Comparison of ENCODE assay signal across 1 cellular context in genomic region chr20:35699127-35699913, GRCh38.
A peak's percentile ranks its signal among the peaks of the same experiment; 100 is the strongest.
TF ChIP-seq lines count a peak whose summit lies in the region.

NFS1 (minus strand) TSS chr20:35699352; CDS start chr20:35699288, 64 bp downstream.
ROMO1 (plus strand) TSS chr20:35699405; CDS start chr20:35699633, 228 bp downstream.

TF ChIP-seq in K562, 482 proteins besides CTCF, POLR2A, EP300 and RAD21 (continued from another document and continues in another):
- TF ChIP-seq, protein P1, sequence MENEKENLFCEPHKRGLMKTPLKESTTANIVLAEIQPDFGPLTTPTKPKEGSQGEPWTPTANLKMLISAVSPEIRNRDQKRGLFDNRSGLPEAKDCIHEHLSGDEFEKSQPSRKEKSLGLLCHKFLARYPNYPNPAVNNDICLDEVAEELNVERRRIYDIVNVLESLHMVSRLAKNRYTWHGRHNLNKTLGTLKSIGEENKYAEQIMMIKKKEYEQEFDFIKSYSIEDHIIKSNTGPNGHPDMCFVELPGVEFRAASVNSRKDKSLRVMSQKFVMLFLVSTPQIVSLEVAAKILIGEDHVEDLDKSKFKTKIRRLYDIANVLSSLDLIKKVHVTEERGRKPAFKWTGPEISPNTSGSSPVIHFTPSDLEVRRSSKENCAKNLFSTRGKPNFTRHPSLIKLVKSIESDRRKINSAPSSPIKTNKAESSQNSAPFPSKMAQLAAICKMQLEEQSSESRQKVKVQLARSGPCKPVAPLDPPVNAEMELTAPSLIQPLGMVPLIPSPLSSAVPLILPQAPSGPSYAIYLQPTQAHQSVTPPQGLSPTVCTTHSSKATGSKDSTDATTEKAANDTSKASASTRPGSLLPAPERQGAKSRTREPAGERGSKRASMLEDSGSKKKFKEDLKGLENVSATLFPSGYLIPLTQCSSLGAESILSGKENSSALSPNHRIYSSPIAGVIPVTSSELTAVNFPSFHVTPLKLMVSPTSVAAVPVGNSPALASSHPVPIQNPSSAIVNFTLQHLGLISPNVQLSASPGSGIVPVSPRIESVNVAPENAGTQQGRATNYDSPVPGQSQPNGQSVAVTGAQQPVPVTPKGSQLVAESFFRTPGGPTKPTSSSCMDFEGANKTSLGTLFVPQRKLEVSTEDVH (IDR thresholded peaks at IDR 0.05; ENCODE audit: low read depth, partially characterized antibody): peak; percentile 90
- no peak for TF ChIP-seq SREBF2 (CRISPR knock-in tag; IDR thresholded peaks at IDR 0.05)
- TF ChIP-seq KAT7 (CRISPR knock-in tag; IDR thresholded peaks at IDR 0.05; ENCODE audit: borderline replicate concordance): peak; percentile 54; the same call in 1 of the 2 replicates
- no peak for TF ChIP-seq ADNP (tag; IDR thresholded peaks at IDR 0.05)
- no peak; the same call in 1 of the 2 replicates for TF ChIP-seq ZBTB17 (CRISPR knock-in tag; IDR thresholded peaks at IDR 0.05)
- no peak for TF ChIP-seq NR3C1 (CRISPR knock-in tag; IDR thresholded peaks at IDR 0.05)
- TF ChIP-seq TARDBP (IDR thresholded peaks at IDR 0.05): no peak
- TF ChIP-seq ZBTB11 (CRISPR knock-in tag; IDR thresholded peaks at IDR 0.05): peak in 2 of 3 experiments; percentile 70 to 94; a peak in 5 of 6 replicates
- TF ChIP-seq ZBED1 (IDR thresholded peaks at IDR 0.05): 0 out of 2 replicates have a peak, but pooled peaks have one; percentile 75
- no peak for TF ChIP-seq BRF1 (IDR thresholded peaks at IDR 0.05; ENCODE audit: borderline replicate concordance, extremely low read depth, insufficient read length)
- TF ChIP-seq CREM (IDR thresholded peaks at IDR 0.05; ENCODE audit: low read depth): peak; percentile 99
- TF ChIP-seq HDAC1 (IDR thresholded peaks at IDR 0.05): peak in 1 of 2 experiments; percentile 84; a peak in 1 of 4 replicates
- TF ChIP-seq PTBP1 (IDR thresholded peaks at IDR 0.05; ENCODE audit: low read depth, low read length): no peak
- peak; percentile 47 for TF ChIP-seq JUND (IDR thresholded peaks at IDR 0.05; ENCODE audit: borderline replicate concordance, low read depth, low read length)
- TF ChIP-seq JUND (tag; IDR thresholded peaks at IDR 0.05; ENCODE audit: borderline replicate concordance, low read depth, low read length): no peak
- 0 out of 2 replicates have a peak, but pooled peaks have one; percentile 2 for TF ChIP-seq ZKSCAN1 (IDR thresholded peaks at IDR 0.05; ENCODE audit: low read depth, low read length)
- peak; percentile 77 for TF ChIP-seq MBD2 (IDR thresholded peaks at IDR 0.05; ENCODE audit: borderline replicate concordance, low read depth)
- 0 out of 2 replicates have a peak, but pooled peaks have one; percentile 43 for TF ChIP-seq HMGXB4 (CRISPR knock-in tag; IDR thresholded peaks at IDR 0.05)
- TF ChIP-seq, protein P2, sequence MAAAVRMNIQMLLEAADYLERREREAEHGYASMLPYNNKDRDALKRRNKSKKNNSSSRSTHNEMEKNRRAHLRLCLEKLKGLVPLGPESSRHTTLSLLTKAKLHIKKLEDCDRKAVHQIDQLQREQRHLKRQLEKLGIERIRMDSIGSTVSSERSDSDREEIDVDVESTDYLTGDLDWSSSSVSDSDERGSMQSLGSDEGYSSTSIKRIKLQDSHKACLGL (CRISPR knock-in tag; IDR thresholded peaks at IDR 0.05; ENCODE audit: borderline replicate concordance, poor library complexity, severe bottlenecking): no peak
- TF ChIP-seq RB1 (IDR thresholded peaks at IDR 0.05; ENCODE audit: low read depth): peak; percentile 76
- peak; percentile 56 for TF ChIP-seq RBM22 (IDR thresholded peaks at IDR 0.05; ENCODE audit: low read depth, low read length, poor library complexity, severe bottlenecking)
- no peak for TF ChIP-seq HBP1 (CRISPR knock-in tag; IDR thresholded peaks at IDR 0.05)
- peak; percentile 63; the same call in 1 of the 2 replicates for TF ChIP-seq L3MBTL2 (IDR thresholded peaks at IDR 0.05)
- no peak; the same call in 1 of the 2 replicates for TF ChIP-seq PHB (CRISPR knock-in tag; IDR thresholded peaks at IDR 0.05)
- peak in 1 of 2 experiments; percentile 69 for TF ChIP-seq E2F6 (IDR thresholded peaks at IDR 0.05; ENCODE audit: borderline replicate concordance in 1 of 2, extremely low read depth in 1 of 2, insufficient read depth in 1 of 2, insufficient read length in 1 of 2, low read depth in 1 of 2, low read length in 1 of 2, poor library complexity in 1 of 2, severe bottlenecking in 1 of 2)
- TF ChIP-seq, protein P3, sequence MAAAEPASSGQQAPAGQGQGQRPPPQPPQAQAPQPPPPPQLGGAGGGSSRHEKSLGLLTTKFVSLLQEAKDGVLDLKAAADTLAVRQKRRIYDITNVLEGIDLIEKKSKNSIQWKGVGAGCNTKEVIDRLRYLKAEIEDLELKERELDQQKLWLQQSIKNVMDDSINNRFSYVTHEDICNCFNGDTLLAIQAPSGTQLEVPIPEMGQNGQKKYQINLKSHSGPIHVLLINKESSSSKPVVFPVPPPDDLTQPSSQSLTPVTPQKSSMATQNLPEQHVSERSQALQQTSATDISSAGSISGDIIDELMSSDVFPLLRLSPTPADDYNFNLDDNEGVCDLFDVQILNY (CRISPR knock-in tag; IDR thresholded peaks at IDR 0.05): no peak
- TF ChIP-seq TAF1 (IDR thresholded peaks at IDR 0.05; ENCODE audit: control insufficient read depth, extremely low read depth, insufficient read depth, low read length, severe bottlenecking): peak; percentile 82
- TF ChIP-seq GMEB1 (CRISPR knock-in tag; IDR thresholded peaks at IDR 0.05): peak; percentile 76
- no peak for TF ChIP-seq SMARCA5 (IDR thresholded peaks at IDR 0.05)
- no peak for TF ChIP-seq DNMT1 (IDR thresholded peaks at IDR 0.05)
- TF ChIP-seq RFX5 (IDR thresholded peaks at IDR 0.05; ENCODE audit: low read depth, low read length): no peak
- TF ChIP-seq FUS (optimal IDR thresholded peaks at IDR 0.05; ENCODE audit: low read depth, low read length): peak; percentile 68
- TF ChIP-seq, protein P4, sequence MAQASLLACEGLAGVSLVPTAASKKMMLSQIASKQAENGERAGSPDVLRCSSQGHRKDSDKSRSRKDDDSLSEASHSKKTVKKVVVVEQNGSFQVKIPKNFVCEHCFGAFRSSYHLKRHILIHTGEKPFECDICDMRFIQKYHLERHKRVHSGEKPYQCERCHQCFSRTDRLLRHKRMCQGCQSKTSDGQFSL (CRISPR knock-in tag; IDR thresholded peaks at IDR 0.05): no peak
- TF ChIP-seq, protein P4 (tag; IDR thresholded peaks at IDR 0.05): no peak
- peak; percentile 74; the same call in 1 of the 2 replicates for TF ChIP-seq POLR2AphosphoS5 (IDR thresholded peaks at IDR 0.05; ENCODE audit: control insufficient read depth, insufficient read depth, low read depth, low read length)
- no peak for TF ChIP-seq KLF10 (CRISPR knock-in tag; IDR thresholded peaks at IDR 0.05)
- peak; percentile 88; the same call in 1 of the 2 replicates for TF ChIP-seq ZBTB7A (IDR thresholded peaks at IDR 0.05; ENCODE audit: borderline replicate concordance, control insufficient read depth, low read depth, low read length)
- TF ChIP-seq PHF21A (IDR thresholded peaks at IDR 0.05; ENCODE audit: borderline replicate concordance, low read depth): 0 out of 2 replicates have a peak, but pooled peaks have one; percentile 8
- TF ChIP-seq ZNF277 (CRISPR knock-in tag; IDR thresholded peaks at IDR 0.05; ENCODE audit: borderline replicate concordance): no peak
- peak; percentile 81 for TF ChIP-seq PKNOX1 (IDR thresholded peaks at IDR 0.05)
- TF ChIP-seq MAZ (CRISPR knock-in tag; conservative IDR thresholded peaks at IDR 0.05 in 1 of 2, IDR thresholded peaks at IDR 0.05 in 1 of 2): peak; percentile 91 to 92
- no peak for TF ChIP-seq MECOM (CRISPR knock-in tag; IDR thresholded peaks at IDR 0.05)
